ENCODE assay signal across 7 cellular contexts in genomic region chr19:18612772-18613588, GRCh38. TPM values are rescaled to one million over a fixed set of nuclear protein-coding genes. Genes with fewer than 3 reads are reported as not detected.
A peak's percentile ranks its signal among the peaks of the same experiment; 100 is the strongest.
DNase-seq lines count a peak whose midpoint lies in the region; ATAC-seq and TF ChIP-seq lines count a peak whose summit lies in the region.

TSS of gene TMEM59L (plus strand) at chr19:18612870. CDS start at chr19:18612959, 89 bp downstream.

- H3K27me3 ChIP-seq in HCT116 (ENCODE audit: insufficient read depth, low read length) (peaks cover 29% of the 10 kb centered on the region; the same call in 1 of the 2 replicates), WERI-Rb-1 (ENCODE audit: insufficient read depth, low read depth, severe bottlenecking) (peaks cover 59% of the 10 kb centered on the region), neural cell (ENCODE audit: insufficient read depth, low read depth, low read length) (peaks cover 47% of the 10 kb centered on the region)
- peaks cover 68% of the 10 kb centered on the region for H3K27me3 ChIP-seq in effector memory CD4-positive, alpha-beta T cell (replicated peaks; ENCODE audit: control insufficient read depth, insufficient read depth, low read length, poor library complexity, severe bottlenecking)

- H3K9me2 ChIP-seq in HCT116 (ENCODE audit: insufficient read depth) (no peaks in the 10 kb centered on the region), neural cell (ENCODE audit: insufficient read depth, low read length) (no peaks in the 10 kb centered on the region)

- no peaks in the 10 kb centered on the region for H3F3A ChIP-seq in neural cell (ENCODE audit: insufficient read depth, low read length, poor library complexity, severe bottlenecking)

- H3K9me3 ChIP-seq in HCT116 (ENCODE audit: control insufficient read depth in 1 of 2, insufficient read depth in 1 of 2, low read depth in 1 of 2, low read length in 2 of 2) (no peaks in the 10 kb centered on the region), WERI-Rb-1 (ENCODE audit: severe bottlenecking) (peaks cover 11% of the 10 kb centered on the region), neural cell (ENCODE audit: low read length) (no peaks in the 10 kb centered on the region)
- H3K9me3 ChIP-seq in effector memory CD4-positive, alpha-beta T cell (ENCODE audit: control insufficient read depth, low read length): no peaks in the 10 kb centered on the region

- no peak within 1 kb of the TSS for H2AFZ ChIP-seq in HCT116 (ENCODE audit: low read depth, low read length, poor library complexity, severe bottlenecking)
- peak within 1 kb of the TSS; percentile 80 for H2AFZ ChIP-seq in neural cell (ENCODE audit: low read depth, low read length)

- POLR2A ChIA-PET in HCT116 (lab: Charles Lee): interaction anchor here (1.2 kb wide), 1 partner anchor 24 kb away, joined by 6 read pairs; no protein-coding TSS in a partner anchor

- intact Hi-C loops in HCT116 (cut with micrococcal nuclease): no loop called here

- H3K4me2 ChIP-seq in HCT116 (ENCODE audit: low read length) (peak within 1 kb of the TSS; percentile 76), neural cell (ENCODE audit: low read length) (peak within 1 kb of the TSS; percentile 97)

- CTCF ChIA-PET in HCT116 (lab: Charles Lee): interaction anchor here (1.6 kb wide), 1 partner anchor 19 kb away, joined by 3 read pairs; no protein-coding TSS in a partner anchor

- H4K20me1 ChIP-seq in HCT116 (ENCODE audit: insufficient read depth) (no peaks in the 10 kb centered on the region), neural cell (ENCODE audit: insufficient read depth) (no peaks in the 10 kb centered on the region)

- no peak for TF ChIP-seq RAD21 in HCT116 (IDR thresholded peaks at IDR 0.05; ENCODE audit: low read depth)
- TF ChIP-seq RAD21 in neural cell (conservative IDR thresholded peaks at IDR 0.05): peak; percentile 54

- no peak for TF ChIP-seq POLR2A in HCT116 (IDR thresholded peaks at IDR 0.05; ENCODE audit: borderline replicate concordance, extremely low read depth, insufficient read depth, insufficient read length)

- no TSS peak for BruUV-seq in HCT116 (replicated peaks; lab: Mats Ljungman, UMichigan)

- no peaks in the 10 kb centered on the region for H3K79me2 ChIP-seq in HCT116 (ENCODE audit: insufficient read depth, low read length)
- H3K79me2 ChIP-seq in neural cell (replicated peaks; ENCODE audit: insufficient read depth, low read length): no peaks in the 10 kb centered on the region

- H3K27ac ChIP-seq in HCT116 (ENCODE audit: low read depth, low read length): no peak within 1 kb of the TSS; the same call in 1 of the 2 replicates
- no peak within 1 kb of the TSS for H3K27ac ChIP-seq in WERI-Rb-1
- H3K27ac ChIP-seq in effector memory CD4-positive, alpha-beta T cell (ENCODE audit: insufficient read depth, low read length, poor library complexity, severe bottlenecking): no peak within 1 kb of the TSS
- peak within 1 kb of the TSS; percentile 64 for H3K27ac ChIP-seq in neural cell (ENCODE audit: low read length)

- DNase-seq in HCT116 (ENCODE audit: low read depth, low spot score): no peak
- DNase-seq in WERI-Rb-1: no peak
- DNase-seq in effector memory CD4-positive, alpha-beta T cell: peak; percentile 38 to 45 (median 45)
- no peak for DNase-seq in islet precursor cell
- no peak for DNase-seq in SK-N-DZ (ENCODE audit: low spot score)

- RAD21 ChIA-PET in HCT116 (lab: Charles Lee; ENCODE audit: low non-redundant PET in 1 of 2, low total read pairs in 2 of 2, uncharacterized antibody in 2 of 2, unreplicated experiment in 2 of 2): no interaction called here

- peak within 1 kb of the TSS; percentile 30; the same call in 1 of the 2 replicates for H3K9ac ChIP-seq in HCT116 (ENCODE audit: low read length)
- H3K9ac ChIP-seq in neural cell (ENCODE audit: low read length): peak within 1 kb of the TSS; percentile 93

- peak; percentile 48 for TF ChIP-seq EP300 in neural cell (conservative IDR thresholded peaks at IDR 0.05; ENCODE audit: poor library complexity, severe bottlenecking)

- no peak for TF ChIP-seq CTCF in HCT116 (IDR thresholded peaks at IDR 0.05 in 2 of 3, conservative IDR thresholded peaks at IDR 0.05 in 1 of 3; ENCODE audit: borderline replicate concordance in 1 of 3, insufficient read depth in 1 of 3, low read depth in 2 of 3, low read length in 2 of 3)
- no peak for TF ChIP-seq CTCF in WERI-Rb-1 (IDR thresholded peaks at IDR 0.05; ENCODE audit: low read depth, low read length)
- TF ChIP-seq CTCF in neural cell (IDR thresholded peaks at IDR 0.05; ENCODE audit: poor library complexity, severe bottlenecking): peak; percentile 18

- H3K4me3 ChIP-seq in HCT116 (replicated peaks in 1 of 2; ENCODE audit: low read depth in 1 of 2, low read length in 2 of 2) (peak within 1 kb of the TSS; percentile 42 to 59), WERI-Rb-1 (ENCODE audit: low read depth, low read length) (peak within 1 kb of the TSS; percentile 37), neural cell (ENCODE audit: low read length) (peak within 1 kb of the TSS; percentile 86)
- peak within 1 kb of the TSS; percentile 62 for H3K4me3 ChIP-seq in effector memory CD4-positive, alpha-beta T cell (ENCODE audit: insufficient read depth, low read depth, low read length, poor library complexity, severe bottlenecking)

- ATAC-seq in HCT116 (peak; percentile 55), GM18868 (IDR thresholded peaks at IDR 0.05; ENCODE audit: unreplicated experiment) (no peak)

- peaks cover 13 to 39% of the 10 kb centered on the region in 2 experiments for H3K4me1 ChIP-seq in HCT116 (ENCODE audit: control insufficient read depth in 1 of 2, insufficient read depth in 2 of 2, low read length in 2 of 2)
- peaks cover 29% of the 10 kb centered on the region for H3K4me1 ChIP-seq in effector memory CD4-positive, alpha-beta T cell (ENCODE audit: control insufficient read depth, insufficient read depth, low read length, poor library complexity, severe bottlenecking)

- H3K36me3 ChIP-seq in HCT116 (ENCODE audit: control insufficient read depth in 1 of 2, insufficient read depth in 2 of 2, low read length in 2 of 2) (no peaks in the 10 kb centered on the region), WERI-Rb-1 (no peaks in the 10 kb centered on the region), neural cell (ENCODE audit: insufficient read depth, low read length) (no peaks in the 10 kb centered on the region)
- no peaks in the 10 kb centered on the region for H3K36me3 ChIP-seq in effector memory CD4-positive, alpha-beta T cell (ENCODE audit: control insufficient read depth, insufficient read depth, low read length)

TF ChIP-seq in HCT116, 20 proteins besides CTCF, POLR2A, EP300 and RAD21:
- TF ChIP-seq ZFX (IDR thresholded peaks at IDR 0.05) (no peak), FOSL1 (IDR thresholded peaks at IDR 0.05; ENCODE audit: low read depth) (no peak), JUND (IDR thresholded peaks at IDR 0.05) (no peak), CEBPB (IDR thresholded peaks at IDR 0.05; ENCODE audit: low read depth) (no peak)

TF ChIP-seq in neural cell, 6 proteins besides CTCF, POLR2A, EP300 and RAD21:
- TF ChIP-seq SMC3 (conservative IDR thresholded peaks at IDR 0.05; ENCODE audit: poor library complexity) (peak; percentile 61), TAF1 (IDR thresholded peaks at IDR 0.05; ENCODE audit: low read depth) (no peak), MXI1 (conservative IDR thresholded peaks at IDR 0.05; ENCODE audit: poor library complexity, severe bottlenecking) (peak; percentile 73), POLR2AphosphoS5 (IDR thresholded peaks at IDR 0.05) (peak; percentile 84)

RNA-seq across cellular contexts. Expression of gene TMEM59L, which starts in this region (rescaled TPM):
- 14.3 TPM for total RNA-seq in HCT116 (2021; ENCODE audit: unreplicated experiment)
- polyA plus RNA-seq in HCT116 (2012): 21.3 and 22.7 TPM in 2 replicates
- polyA plus RNA-seq in neural cell: 138 and 173 TPM in 2 replicates
- polyA minus RNA-seq in neural cell: 39.4 and 42.1 TPM in 2 replicates
- 8.1 and 9.2 TPM in 2 replicates for polyA plus RNA-seq in SK-N-DZ (2014; cell fraction: cytosol; rRNA removed)
- polyA plus RNA-seq in SK-N-DZ (2014; cell fraction: nucleus; rRNA removed): 35.4 and 50.9 TPM in 2 replicates

Comparison
In these comparisons a context has a peak if more than half of its experiments do, and no peak if none do; other contexts are left out.
1. DNase-seq: peak in effector memory CD4-positive, alpha-beta T cell (3 of 3); none in HCT116 (single experiment), WERI-Rb-1 (single experiment), islet precursor cell (single experiment) and SK-N-DZ (single experiment).
2. Peak in every context shown above with its lines, with median percentiles within 50 percentile points of each other: H3K4me3 ChIP-seq.